In the genomic region with DNA sequence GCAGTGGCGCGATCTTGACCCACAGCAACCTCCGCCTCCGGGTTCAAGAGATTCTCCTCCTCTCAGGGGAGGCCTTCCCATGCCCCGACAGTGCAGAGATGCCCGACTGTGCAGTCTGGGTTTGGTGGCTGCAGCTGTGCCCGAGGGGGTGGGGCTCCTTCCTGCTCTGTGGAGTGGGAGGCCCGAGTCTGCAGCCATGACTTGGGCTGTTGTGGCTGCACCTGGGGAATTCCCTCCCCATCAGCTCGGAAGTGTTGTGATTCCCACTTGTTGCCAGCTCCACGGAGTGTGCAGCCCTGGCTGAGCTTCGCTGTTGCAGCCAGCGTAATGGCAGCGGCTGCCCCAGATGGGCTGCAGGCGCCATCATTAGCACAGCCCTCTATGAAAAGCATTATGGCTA, we compare ENCODE assay signal across 8 cellular contexts.
A peak's percentile ranks its signal among the peaks of the same experiment; 100 is the strongest.
DNase-seq lines count a peak whose midpoint lies in the region; ATAC-seq and TF ChIP-seq lines count a peak whose summit lies in the region.

No MANE protein-coding gene starts in this region.

- no peaks in the 10 kb centered on the region for H3K9me2 ChIP-seq in OCI-LY7 (ENCODE audit: insufficient read depth, low read length)

- WGBS in thyroid gland, 2 donors, result 74 to 86% methylated on average over 11 to 12 of the region's 14 CpGs

- no peaks in the 10 kb centered on the region for H3K27me3 Mint-ChIP-seq in activated T-cell treated with anti-CD3 and anti-CD28 coated beads, Interleukin-2, amount 50 U/mL, for 4 hours (ENCODE audit: low read depth)

- TF ChIP-seq CTCF in A673 (conservative IDR thresholded peaks at IDR 0.05; ENCODE audit: low read depth, low read length) (no peak), lower lobe of right lung (IDR thresholded peaks at IDR 0.05) (no peak), WERI-Rb-1 (IDR thresholded peaks at IDR 0.05; ENCODE audit: low read depth, low read length) (no peak), thyroid gland (IDR thresholded peaks at IDR 0.05) (no peak), OCI-LY7 (conservative IDR thresholded peaks at IDR 0.05; ENCODE audit: low read length) (no peak)

- peak overlapping the region; percentile 22 for H3K4me3 ChIP-seq in A673 (ENCODE audit: low read depth, low read length, poor library complexity, severe bottlenecking)
- peak overlapping the region; percentile 41 for H3K4me3 ChIP-seq in lower lobe of right lung
- H3K4me3 ChIP-seq in WERI-Rb-1 (ENCODE audit: low read depth, low read length), result no peak overlapping the region
- H3K4me3 ChIP-seq in thyroid gland (replicated peaks in 1 of 3), result no peak overlapping the region
- H3K4me3 ChIP-seq in OCI-LY7 (ENCODE audit: low read depth, low read length, poor library complexity, severe bottlenecking), result no peak overlapping the region

- ATAC-seq in HG02610 (IDR thresholded peaks at IDR 0.05; ENCODE audit: unreplicated experiment) (peak; percentile 16), lower lobe of right lung (peak; percentile 50 to 77)
- peak; percentile 12 to 53 for ATAC-seq in activated T-cell treated with anti-CD3 and anti-CD28 coated beads, Interleukin-2, amount 50 U/mL, for 4 hours

- H3K27me3 ChIP-seq in A673 (replicated peaks; ENCODE audit: insufficient read depth, low read depth, low read length, poor library complexity), result no peaks in the 10 kb centered on the region
- H3K27me3 ChIP-seq in lower lobe of right lung (ENCODE audit: low read depth), result no peaks in the 10 kb centered on the region
- H3K27me3 ChIP-seq in WERI-Rb-1 (ENCODE audit: insufficient read depth, low read depth, severe bottlenecking), result peaks cover 26% of the 10 kb centered on the region
- no peaks in the 10 kb centered on the region for H3K27me3 ChIP-seq in thyroid gland

- H3K4me1 ChIP-seq in A673 (ENCODE audit: insufficient read depth, low read length, poor library complexity, severe bottlenecking) (peaks cover 17% of the 10 kb centered on the region), lower lobe of right lung (peaks cover 26% of the 10 kb centered on the region), thyroid gland (peaks cover 0 to 5% of the 10 kb centered on the region in 2 donors), OCI-LY7 (ENCODE audit: insufficient read depth, low read length, poor library complexity, severe bottlenecking) (no peaks in the 10 kb centered on the region)

- no peak overlapping the region for H3K27ac ChIP-seq in A673 (ENCODE audit: low read depth, low read length, poor library complexity, severe bottlenecking)
- peak overlapping the region; percentile 84 for H3K27ac ChIP-seq in lower lobe of right lung
- H3K27ac ChIP-seq in WERI-Rb-1, result no peak overlapping the region
- peak overlapping the region in 1 of 3 donors; percentile 69 for H3K27ac ChIP-seq in thyroid gland
- no peak overlapping the region for H3K27ac ChIP-seq in OCI-LY7 (ENCODE audit: low read depth, low read length, poor library complexity, severe bottlenecking)

- H3K4me2 ChIP-seq in OCI-LY7 (ENCODE audit: low read length), result no peak overlapping the region

- no TSS peak for BruUV-seq in A673 (replicated peaks; lab: Mats Ljungman, UMichigan)
- no TSS peak for BruUV-seq in OCI-LY7 (replicated peaks; lab: Mats Ljungman, UMichigan)

- H3K4me3 Mint-ChIP-seq in activated T-cell treated with anti-CD3 and anti-CD28 coated beads, Interleukin-2, amount 50 U/mL, for 4 hours, result peak overlapping the region; percentile 42

- intact Hi-C loops in A673 (cut with micrococcal nuclease; ENCODE audit: unreplicated experiment), result no loop called here
- intact Hi-C loops in lower lobe of right lung (cut with DNase I), result no loop called here
- intact Hi-C loops in thyroid gland (cut with DNase I), result no loop called here
- intact Hi-C loops in OCI-LY7 (cut with micrococcal nuclease; ENCODE audit: unreplicated experiment), result no loop called here

- no peaks in the 10 kb centered on the region for H3K36me3 Mint-ChIP-seq in activated T-cell treated with anti-CD3 and anti-CD28 coated beads, Interleukin-2, amount 50 U/mL, for 4 hours (ENCODE audit: insufficient read depth)

- H3K36me3 ChIP-seq in A673 (ENCODE audit: insufficient read depth, low read length, poor library complexity, severe bottlenecking) (no peaks in the 10 kb centered on the region), lower lobe of right lung (no peaks in the 10 kb centered on the region), WERI-Rb-1 (no peaks in the 10 kb centered on the region), thyroid gland (no peaks in the 10 kb centered on the region), OCI-LY7 (ENCODE audit: insufficient read depth, low read length) (no peaks in the 10 kb centered on the region)

- POLR2A ChIA-PET in A673 (lab: Charles Lee; ENCODE audit: low non-redundant PET), result interaction anchor here (0.5 kb wide), 1 partner anchor 938 kb away, joined by 4 read pairs; no protein-coding TSS in a partner anchor
- POLR2A ChIA-PET in OCI-LY7 (lab: Charles Lee), result no interaction called here

- H3K4me1 Mint-ChIP-seq in activated T-cell treated with anti-CD3 and anti-CD28 coated beads, Interleukin-2, amount 50 U/mL, for 4 hours (ENCODE audit: low read depth), result peaks cover 12% of the 10 kb centered on the region

- H3K79me2 ChIP-seq in OCI-LY7 (ENCODE audit: insufficient read depth, low read depth, low read length), result no peaks in the 10 kb centered on the region

- DNase-seq in A673 (ENCODE audit: low spot score) (no peak), lower lobe of right lung (peak; percentile 55), WERI-Rb-1 (no peak), thyroid gland (no peak), NCI-H2107 treated with DMSO at 0.1 percent for 48 hours (lab: John Stamatoyannopoulos, UW; ENCODE audit: unreplicated experiment) (no peak), OCI-LY7 (ENCODE audit: low spot score) (no peak)
- DNase-seq in activated T-cell treated with anti-CD3 and anti-CD28 coated beads, Interleukin-2, amount 50 U/mL, for 4 hours, result no peak

- H4K20me1 ChIP-seq in OCI-LY7 (ENCODE audit: insufficient read depth, low read length), result no peaks in the 10 kb centered on the region

- CTCF ChIA-PET in A673 (lab: Charles Lee), result no interaction called here
- CTCF ChIA-PET in OCI-LY7 (lab: Charles Lee; ENCODE audit: unreplicated experiment), result interaction anchor here (1.2 kb wide), 1 partner anchor 10 kb away, joined by 3 read pairs; no protein-coding TSS in a partner anchor

- no peak overlapping the region for H2AFZ ChIP-seq in OCI-LY7 (ENCODE audit: low read length)

- no peak for TF ChIP-seq POLR2A in thyroid gland (IDR thresholded peaks at IDR 0.05)

- no peaks in the 10 kb centered on the region for H3K9me3 Mint-ChIP-seq in activated T-cell treated with anti-CD3 and anti-CD28 coated beads, Interleukin-2, amount 50 U/mL, for 4 hours

- H3K9me3 ChIP-seq in A673 (ENCODE audit: low read depth, low read length, poor library complexity, severe bottlenecking), result no peaks in the 10 kb centered on the region
- H3K9me3 ChIP-seq in lower lobe of right lung, result no peaks in the 10 kb centered on the region
- H3K9me3 ChIP-seq in WERI-Rb-1 (ENCODE audit: severe bottlenecking), result peaks cover 3% of the 10 kb centered on the region
- no peaks in the 10 kb centered on the region for H3K9me3 ChIP-seq in thyroid gland
- no peaks in the 10 kb centered on the region for H3K9me3 ChIP-seq in OCI-LY7 (ENCODE audit: low read length)

Comparison
In these comparisons a context has a peak if more than half of its experiments do, and no peak if none do; other contexts are left out.
1. H3K4me3 ChIP-seq: peak in A673 (single experiment) and lower lobe of right lung (single experiment); none in WERI-Rb-1 (single experiment), thyroid gland (0 of 3) and OCI-LY7 (single experiment).
2. Peak in every context shown above with its lines, with median percentiles within 50 percentile points of each other: ATAC-seq.